In genomic region chr9:132372177-132373095, GRCh38 we compare ENCODE assay signal across 10 cellular contexts. TPM values are rescaled to one million over a fixed set of nuclear protein-coding genes. Genes with fewer than 3 reads are reported as not detected.
DNase-seq lines count a peak whose midpoint lies in the region; ATAC-seq and TF ChIP-seq lines count a peak whose summit lies in the region.
"Had no signal": no experiment of that assay in that cellular context is flagged by ENCODE, and none has a peak within 500 bp of the region (broad histone marks: within the 10 kb centered on the region; RNA-seq: fewer than 3 reads in every experiment).

No MANE protein-coding gene starts in this region.

- no peaks in the 10 kb centered on the region for H3K9me3 ChIP-seq in right cardiac atrium (ENCODE audit: control insufficient read depth, low read length)
- H3K9me3 ChIP-seq: SJSA1 had no signal

- peak; percentile 69 for ATAC-seq in WTC11
- peak; percentile 93 to 95 for ATAC-seq in right cardiac atrium
- ATAC-seq in stimulated activated naive B cell treated with anti-CD40 and anti-IgM and Interleukin-4, amounts not matched to agents 10 μg/mL and 1 μg/mL and 100 μg/mL, for 72 hours (replicated peaks), result no peak

- peak overlapping the region; percentile 80 for H3K27ac ChIP-seq in right cardiac atrium (ENCODE audit: low read length)
- H3K27ac ChIP-seq: SJSA1 had no signal

- TF ChIP-seq CTCF in WTC11 (IDR thresholded peaks at IDR 0.05), result no peak

- H3K36me3 Mint-ChIP-seq in WTC11, result peaks cover 4% of the 10 kb centered on the region; the same call in 1 of the 2 replicates
- peaks cover 8 to 30% of the 10 kb centered on the region in 2 donors for H3K36me3 Mint-ChIP-seq in stimulated activated naive B cell treated with anti-CD40 and anti-IgM and Interleukin-4, amounts not matched to agents 10 μg/mL and 1 μg/mL and 100 μg/mL, for 72 hours

- no peaks in the 10 kb centered on the region for H3K4me1 ChIP-seq in right cardiac atrium (ENCODE audit: control insufficient read depth, insufficient read depth, low read length)
- H3K4me1 ChIP-seq: SJSA1 had no signal

- no peaks in the 10 kb centered on the region for H3K27me3 Mint-ChIP-seq in WTC11 (ENCODE audit: low read depth)
- H3K27me3 Mint-ChIP-seq in stimulated activated naive B cell treated with anti-CD40 and anti-IgM and Interleukin-4, amounts not matched to agents 10 μg/mL and 1 μg/mL and 100 μg/mL, for 72 hours, result no peaks in the 10 kb centered on the region

- H3K9me3 Mint-ChIP-seq in WTC11, result no peaks in the 10 kb centered on the region
- H3K9me3 Mint-ChIP-seq in stimulated activated naive B cell treated with anti-CD40 and anti-IgM and Interleukin-4, amounts not matched to agents 10 μg/mL and 1 μg/mL and 100 μg/mL, for 72 hours, result no peaks in the 10 kb centered on the region

- 59% methylated on average over 14 of the region's 14 CpGs for WGBS in right cardiac atrium

- no peaks in the 10 kb centered on the region for H3K27me3 ChIP-seq in right cardiac atrium (ENCODE audit: control insufficient read depth, insufficient read depth)
- H3K27me3 ChIP-seq: SJSA1 had no signal

- POLR2A ChIA-PET in WTC11 (lab: Charles Lee), result no interaction called here

- H3K27ac Mint-ChIP-seq in WTC11, result peak overlapping the region; percentile 66; the same call in 1 of the 2 replicates
- H3K27ac Mint-ChIP-seq in stimulated activated naive B cell treated with anti-CD40 and anti-IgM and Interleukin-4, amounts not matched to agents 10 μg/mL and 1 μg/mL and 100 μg/mL, for 72 hours, result peak overlapping the region; percentile 97

- H3K4me1 Mint-ChIP-seq in WTC11, result peaks cover 4% of the 10 kb centered on the region; the same call in 1 of the 2 replicates
- H3K4me1 Mint-ChIP-seq in stimulated activated naive B cell treated with anti-CD40 and anti-IgM and Interleukin-4, amounts not matched to agents 10 μg/mL and 1 μg/mL and 100 μg/mL, for 72 hours, result peaks cover 29 to 40% of the 10 kb centered on the region in 2 donors

- DNase-seq in SKM-1 treated with dmso at 0.1 percent for 144 hours (lab: John Stamatoyannopoulos, UW; ENCODE audit: unreplicated experiment), result peak; percentile 45
- no peak for DNase-seq in SKM-1 (lab: John Stamatoyannopoulos, UW; ENCODE audit: unreplicated experiment)
- no peak for DNase-seq in WTC11 (ENCODE audit: low spot score)
- DNase-seq in right cardiac atrium, result peak; percentile 42 to 73 (median 66)
- no peak for DNase-seq in stimulated activated naive B cell treated with anti-CD40 and anti-IgM and Interleukin-4, amounts not matched to agents 10 μg/mL and 1 μg/mL and 100 μg/mL, for 72 hours
- no peak for DNase-seq in NCI-H524 treated with DMSO at 0.1 percent for 48 hours (lab: John Stamatoyannopoulos, UW)
- DNase-seq in cerebellar nuclear complex (lab: John Stamatoyannopoulos, UW), result no peak
- DNase-seq in NCI-H446 treated with DMSO at 0.1 percent for 48 hours (lab: John Stamatoyannopoulos, UW), result no peak

- no peak overlapping the region for H3K4me3 ChIP-seq in right cardiac atrium (ENCODE audit: low read length)
- H3K4me3 ChIP-seq: SJSA1 had no signal

- CTCF ChIA-PET in WTC11 (lab: Charles Lee), result interaction anchor here (0.6 to 1.5 kb wide), 2 partner anchors 67 to 104 kb away, joined by 3 to 5 read pairs; no protein-coding TSS in a partner anchor

- intact Hi-C loops in right cardiac atrium (cut with DNase I), result no loop called here

- no peak overlapping the region for H3K4me3 Mint-ChIP-seq in WTC11
- H3K4me3 Mint-ChIP-seq in stimulated activated naive B cell treated with anti-CD40 and anti-IgM and Interleukin-4, amounts not matched to agents 10 μg/mL and 1 μg/mL and 100 μg/mL, for 72 hours, result peak overlapping the region; percentile 72 to 77

TF ChIP-seq in WTC11, 78 proteins besides CTCF, POLR2A, EP300 and RAD21 (continues in another document):
- no peak for TF ChIP-seq ATF1 (CRISPR knock-in tag; IDR thresholded peaks at IDR 0.05)
- TF ChIP-seq, protein P1, sequence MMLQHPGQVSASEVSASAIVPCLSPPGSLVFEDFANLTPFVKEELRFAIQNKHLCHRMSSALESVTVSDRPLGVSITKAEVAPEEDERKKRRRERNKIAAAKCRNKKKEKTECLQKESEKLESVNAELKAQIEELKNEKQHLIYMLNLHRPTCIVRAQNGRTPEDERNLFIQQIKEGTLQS (CRISPR knock-in tag; conservative IDR thresholded peaks at IDR 0.05), result no peak
- TF ChIP-seq, protein P2, sequence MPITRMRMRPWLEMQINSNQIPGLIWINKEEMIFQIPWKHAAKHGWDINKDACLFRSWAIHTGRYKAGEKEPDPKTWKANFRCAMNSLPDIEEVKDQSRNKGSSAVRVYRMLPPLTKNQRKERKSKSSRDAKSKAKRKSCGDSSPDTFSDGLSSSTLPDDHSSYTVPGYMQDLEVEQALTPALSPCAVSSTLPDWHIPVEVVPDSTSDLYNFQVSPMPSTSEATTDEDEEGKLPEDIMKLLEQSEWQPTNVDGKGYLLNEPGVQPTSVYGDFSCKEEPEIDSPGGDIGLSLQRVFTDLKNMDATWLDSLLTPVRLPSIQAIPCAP (CRISPR knock-in tag; IDR thresholded peaks at IDR 0.05), result no peak
- TF ChIP-seq HMGA2 (CRISPR knock-in tag; IDR thresholded peaks at IDR 0.05), result no peak
- TF ChIP-seq, protein P3, sequence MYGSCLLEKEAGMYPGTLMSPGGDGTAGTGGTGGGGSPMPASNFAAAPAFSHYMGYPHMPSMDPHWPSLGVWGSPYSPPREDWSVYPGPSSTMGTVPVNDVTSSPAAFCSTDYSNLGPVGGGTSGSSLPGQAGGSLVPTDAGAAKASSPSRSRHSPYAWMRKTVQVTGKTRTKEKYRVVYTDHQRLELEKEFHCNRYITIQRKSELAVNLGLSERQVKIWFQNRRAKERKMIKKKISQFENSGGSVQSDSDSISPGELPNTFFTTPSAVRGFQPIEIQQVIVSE (CRISPR knock-in tag; IDR thresholded peaks at IDR 0.05; ENCODE audit: borderline replicate concordance), result no peak
- no peak for TF ChIP-seq ZNF317 (CRISPR knock-in tag; IDR thresholded peaks at IDR 0.05; ENCODE audit: borderline replicate concordance, low read depth)
- no peak for TF ChIP-seq SMAD3 (CRISPR knock-in tag; IDR thresholded peaks at IDR 0.05; ENCODE audit: borderline replicate concordance)
- TF ChIP-seq, protein P4, sequence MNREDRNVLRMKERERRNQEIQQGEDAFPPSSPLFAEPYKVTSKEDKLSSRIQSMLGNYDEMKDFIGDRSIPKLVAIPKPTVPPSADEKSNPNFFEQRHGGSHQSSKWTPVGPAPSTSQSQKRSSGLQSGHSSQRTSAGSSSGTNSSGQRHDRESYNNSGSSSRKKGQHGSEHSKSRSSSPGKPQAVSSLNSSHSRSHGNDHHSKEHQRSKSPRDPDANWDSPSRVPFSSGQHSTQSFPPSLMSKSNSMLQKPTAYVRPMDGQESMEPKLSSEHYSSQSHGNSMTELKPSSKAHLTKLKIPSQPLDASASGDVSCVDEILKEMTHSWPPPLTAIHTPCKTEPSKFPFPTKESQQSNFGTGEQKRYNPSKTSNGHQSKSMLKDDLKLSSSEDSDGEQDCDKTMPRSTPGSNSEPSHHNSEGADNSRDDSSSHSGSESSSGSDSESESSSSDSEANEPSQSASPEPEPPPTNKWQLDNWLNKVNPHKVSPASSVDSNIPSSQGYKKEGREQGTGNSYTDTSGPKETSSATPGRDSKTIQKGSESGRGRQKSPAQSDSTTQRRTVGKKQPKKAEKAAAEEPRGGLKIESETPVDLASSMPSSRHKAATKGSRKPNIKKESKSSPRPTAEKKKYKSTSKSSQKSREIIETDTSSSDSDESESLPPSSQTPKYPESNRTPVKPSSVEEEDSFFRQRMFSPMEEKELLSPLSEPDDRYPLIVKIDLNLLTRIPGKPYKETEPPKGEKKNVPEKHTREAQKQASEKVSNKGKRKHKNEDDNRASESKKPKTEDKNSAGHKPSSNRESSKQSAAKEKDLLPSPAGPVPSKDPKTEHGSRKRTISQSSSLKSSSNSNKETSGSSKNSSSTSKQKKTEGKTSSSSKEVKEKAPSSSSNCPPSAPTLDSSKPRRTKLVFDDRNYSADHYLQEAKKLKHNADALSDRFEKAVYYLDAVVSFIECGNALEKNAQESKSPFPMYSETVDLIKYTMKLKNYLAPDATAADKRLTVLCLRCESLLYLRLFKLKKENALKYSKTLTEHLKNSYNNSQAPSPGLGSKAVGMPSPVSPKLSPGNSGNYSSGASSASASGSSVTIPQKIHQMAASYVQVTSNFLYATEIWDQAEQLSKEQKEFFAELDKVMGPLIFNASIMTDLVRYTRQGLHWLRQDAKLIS (CRISPR knock-in tag; IDR thresholded peaks at IDR 0.05; ENCODE audit: borderline replicate concordance), result no peak
- TF ChIP-seq, protein P5, sequence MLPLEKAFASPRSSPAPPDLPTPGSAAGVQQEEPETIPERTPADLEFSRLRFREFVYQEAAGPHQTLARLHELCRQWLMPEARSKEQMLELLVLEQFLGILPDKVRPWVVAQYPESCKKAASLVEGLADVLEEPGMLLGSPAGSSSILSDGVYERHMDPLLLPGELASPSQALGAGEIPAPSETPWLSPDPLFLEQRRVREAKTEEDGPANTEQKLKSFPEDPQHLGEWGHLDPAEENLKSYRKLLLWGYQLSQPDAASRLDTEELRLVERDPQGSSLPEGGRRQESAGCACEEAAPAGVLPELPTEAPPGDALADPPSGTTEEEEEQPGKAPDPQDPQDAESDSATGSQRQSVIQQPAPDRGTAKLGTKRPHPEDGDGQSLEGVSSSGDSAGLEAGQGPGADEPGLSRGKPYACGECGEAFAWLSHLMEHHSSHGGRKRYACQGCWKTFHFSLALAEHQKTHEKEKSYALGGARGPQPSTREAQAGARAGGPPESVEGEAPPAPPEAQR (CRISPR knock-in tag; IDR thresholded peaks at IDR 0.05), result no peak

RNA-seq across cellular contexts. Expression of gene SETX, which starts 17.6 kb away (rescaled TPM):
- total RNA-seq in WTC11 (2021) (26.0 to 30.1 TPM (median 26.7 TPM) in 3 replicates), right cardiac atrium (10 to 100 TPM; 27.3 to 33.1 (median 31.0) TPM)
- polyA plus RNA-seq in right cardiac atrium, result 15.1 TPM

RNA-seq across cellular contexts. Expression of gene TTF1, which starts 34.2 kb away (rescaled TPM):
- total RNA-seq in WTC11 (2021) (18.3 to 23.8 TPM (median 20.5 TPM) in 3 replicates), right cardiac atrium (10 to 100 TPM; 13.4 to 21.1 (median 19.0) TPM)
- polyA plus RNA-seq in right cardiac atrium, result 24.7 TPM

RNA-seq across cellular contexts. Expression of gene CFAP77, which starts 37.6 kb away (rescaled TPM):
- total RNA-seq in WTC11 (2021) (0.96 to 1.2 TPM (median 1.2 TPM) in 3 replicates), right cardiac atrium (1 to 10 TPM; 2.3 to 6.5 (median 4.5) TPM)
- polyA plus RNA-seq in right cardiac atrium, result 4.3 TPM
- polyA plus RNA-seq: AG04450 had no signal

Comparison
In these comparisons a context has a peak if more than half of its experiments do, and no peak if none do; other contexts are left out.
1. DNase-seq: peak in SKM-1 treated with dmso at 0.1 percent for 144 hours (single experiment) and right cardiac atrium (3 of 3); none in SKM-1 (single experiment), WTC11 (single experiment), stimulated activated naive B cell treated with anti-CD40 and anti-IgM and Interleukin-4, amounts not matched to agents 10 μg/mL and 1 μg/mL and 100 μg/mL, for 72 hours (single experiment), NCI-H524 treated with DMSO at 0.1 percent for 48 hours (single experiment), cerebellar nuclear complex (0 of 2) and NCI-H446 treated with DMSO at 0.1 percent for 48 hours (single experiment).
2. ATAC-seq: peak in WTC11 (single experiment) and right cardiac atrium (2 of 2); none in stimulated activated naive B cell treated with anti-CD40 and anti-IgM and Interleukin-4, amounts not matched to agents 10 μg/mL and 1 μg/mL and 100 μg/mL, for 72 hours (0 of 2).